In genomic region chr1:31507221-31507620, GRCh38 we compare ENCODE assay signal across 12 cellular contexts.
"Had no signal": no experiment of that assay in that cellular context is flagged by ENCODE, and none has a peak within 500 bp of the region (broad histone marks: within the 10 kb centered on the region; RNA-seq: fewer than 3 reads in every experiment).

No MANE protein-coding gene starts in this region.

- H3K27me3 ChIP-seq: gastrocnemius medialis had no signal

- H3K27ac ChIP-seq: gastrocnemius medialis, heart left ventricle, left ventricle myocardium inferior had no signal

- FAIRE-seq: TTC549 had no signal

- ATAC-seq: activated CD4-positive, alpha-beta T cell treated with anti-CD3 and anti-CD28 coated beads for 36 hours; esophagus mucosa; gastrocnemius medialis; heart left ventricle had no signal

- H3K4me3 ChIP-seq: gastrocnemius medialis, heart left ventricle, left ventricle myocardium inferior had no signal

- H3K4me1 ChIP-seq: gastrocnemius medialis, left ventricle myocardium inferior had no signal

- DNase-seq: activated CD4-positive, alpha-beta T cell treated with anti-CD3 and anti-CD28 coated beads for 36 hours; activated CD4-positive, alpha-beta T cell treated with anti-CD3 and anti-CD28 coated beads, Interleukin-2, amount 50 U/mL, for 48 hours; effector CD4-positive, alpha-beta T cell; gastrocnemius medialis; heart left ventricle; left ventricle myocardium inferior; mammary epithelial cell; midbrain; nephron progenitor cell; occipital lobe had no signal

- H3K36me3 ChIP-seq: gastrocnemius medialis, heart left ventricle, left ventricle myocardium inferior had no signal

- H3K9me3 ChIP-seq: gastrocnemius medialis, heart left ventricle, left ventricle myocardium inferior had no signal
